ENCODE assay signal across 28 cellular contexts in genomic region chr7:118502235-118502634, GRCh38.
"Had no signal": no experiment of that assay in that cellular context is flagged by ENCODE, and none has a peak within 500 bp of the region (broad histone marks: within the 10 kb centered on the region; RNA-seq: fewer than 3 reads in every experiment).

No MANE protein-coding gene starts in this region.

- H3K9me3 Mint-ChIP-seq: nephron had no signal

- H3K4me1 Mint-ChIP-seq: activated CD4-positive, alpha-beta T cell treated with anti-CD3 and anti-CD28 coated beads for 36 hours; activated CD8-positive, alpha-beta memory T cell treated with anti-CD3 and anti-CD28 coated beads, Interleukin-2, amount 10 ng/mL, durations not matched to agents 7 days and 5 days; central memory CD8-positive, alpha-beta T cell; nephron; stimulated activated naive B cell treated with anti-CD40 and anti-IgM and Interleukin-4, amounts not matched to agents 10 μg/mL and 1 μg/mL and 100 μg/mL, for 72 hours had no signal

- H3K36me3 Mint-ChIP-seq: activated CD8-positive, alpha-beta memory T cell treated with anti-CD3 and anti-CD28 coated beads, Interleukin-2, amount 10 ng/mL, durations not matched to agents 7 days and 5 days; activated naive CD8-positive, alpha-beta T cell; stimulated activated naive B cell treated with anti-CD40 and anti-IgM and Interleukin-4, amounts not matched to agents 10 μg/mL and 1 μg/mL and 100 μg/mL, for 72 hours had no signal

- H3K27me3 Mint-ChIP-seq: activated CD4-positive, alpha-beta T cell treated with anti-CD3 and anti-CD28 coated beads for 36 hours; activated CD8-positive, alpha-beta memory T cell treated with anti-CD3 and anti-CD28 coated beads, Interleukin-2, amount 10 ng/mL, durations not matched to agents 7 days and 5 days; activated naive CD8-positive, alpha-beta T cell; central memory CD8-positive, alpha-beta T cell; stimulated activated naive B cell treated with anti-CD40 and anti-IgM and Interleukin-4, amounts not matched to agents 10 μg/mL and 1 μg/mL and 100 μg/mL, for 72 hours had no signal

- H3K27me3 ChIP-seq: esophagus squamous epithelium, heart right ventricle, stomach, thyroid gland, upper lobe of left lung, vagina had no signal

- H3K4me3 ChIP-seq: esophagus squamous epithelium, heart right ventricle, left ventricle myocardium inferior, mucosa of descending colon, stomach, thyroid gland, upper lobe of left lung, vagina had no signal

- H3K4me3 Mint-ChIP-seq: activated CD4-positive, alpha-beta T cell treated with anti-CD3 and anti-CD28 coated beads for 36 hours; activated CD8-positive, alpha-beta memory T cell treated with anti-CD3 and anti-CD28 coated beads, Interleukin-2, amount 10 ng/mL, durations not matched to agents 7 days and 5 days; activated CD8-positive, alpha-beta T cell treated with anti-CD3 and anti-CD28 coated beads, Interleukin-2, amount 10 ng/mL, durations not matched to agents 7 days and 5 days; activated naive CD8-positive, alpha-beta T cell; activated T-cell treated with anti-CD3 and anti-CD28 coated beads, Interleukin-2, amount 50 U/mL, for 72 hours; central memory CD8-positive, alpha-beta T cell; nephron; stimulated activated naive B cell treated with anti-CD40 and anti-IgM and Interleukin-4, amounts not matched to agents 10 μg/mL and 1 μg/mL and 100 μg/mL, for 72 hours had no signal

- H3K4me1 ChIP-seq: esophagus squamous epithelium, heart right ventricle, left ventricle myocardium inferior, stomach, thyroid gland, upper lobe of left lung, vagina had no signal

- H3K36me3 ChIP-seq: esophagus squamous epithelium, heart right ventricle, left ventricle myocardium inferior, stomach, thyroid gland, upper lobe of left lung, vagina had no signal

- DNase-seq: activated CD4-positive, alpha-beta T cell treated with anti-CD3 and anti-CD28 coated beads for 36 hours; activated CD4-positive, CD25-positive, alpha-beta regulatory T cell; activated CD8-positive, alpha-beta memory T cell treated with anti-CD3 and anti-CD28 coated beads, Interleukin-2, amount 10 ng/mL, durations not matched to agents 7 days and 5 days; activated CD8-positive, alpha-beta T cell treated with anti-CD3 and anti-CD28 coated beads, Interleukin-2, amount 10 ng/mL, durations not matched to agents 7 days and 5 days; activated naive CD4-positive, alpha-beta T cell treated with Interleukin-2 at 50 U/mL for 16 hours; activated T-cell treated with anti-CD3 and anti-CD28 coated beads, Interleukin-2, amount 50 U/mL, for 72 hours; anterior cingulate cortex; dermis blood vessel endothelial cell; effector CD4-positive, alpha-beta T cell; esophagus squamous epithelium; foreskin melanocyte; heart right ventricle; left ventricle myocardium inferior; mucosa of descending colon; posterior cingulate gyrus; right cardiac atrium; stimulated activated CD4-positive, alpha-beta T cell treated with anti-CD3 and anti-CD28 coated beads, Interleukin-15, amount 100 ng/mL, for 24 hours; stimulated activated CD4-positive, alpha-beta T cell treated with anti-CD3 and anti-CD28 coated beads, Interleukin-2, amount 100 ng/mL, for 24 hours; stimulated activated naive B cell treated with anti-CD40 and anti-IgM and Interleukin-4, amounts not matched to agents 10 μg/mL and 1 μg/mL and 100 μg/mL, for 72 hours; stomach; T-helper 9 cell; thyroid gland; upper lobe of left lung had no signal

- H3K27ac ChIP-seq: epithelial cell of prostate, esophagus squamous epithelium, heart right ventricle, left ventricle myocardium inferior, stomach, thyroid gland, upper lobe of left lung, vagina had no signal

- H3K9me3 ChIP-seq: esophagus squamous epithelium, left ventricle myocardium inferior, mucosa of descending colon, stomach, thyroid gland, upper lobe of left lung, vagina had no signal

- H3K27ac Mint-ChIP-seq: activated CD4-positive, alpha-beta T cell treated with anti-CD3 and anti-CD28 coated beads for 36 hours; activated CD8-positive, alpha-beta memory T cell treated with anti-CD3 and anti-CD28 coated beads, Interleukin-2, amount 10 ng/mL, durations not matched to agents 7 days and 5 days; activated CD8-positive, alpha-beta T cell treated with anti-CD3 and anti-CD28 coated beads, Interleukin-2, amount 10 ng/mL, durations not matched to agents 7 days and 5 days; activated naive CD8-positive, alpha-beta T cell; activated T-cell treated with anti-CD3 and anti-CD28 coated beads, Interleukin-2, amount 50 U/mL, for 72 hours; nephron; stimulated activated naive B cell treated with anti-CD40 and anti-IgM and Interleukin-4, amounts not matched to agents 10 μg/mL and 1 μg/mL and 100 μg/mL, for 72 hours had no signal
